In genomic region chr2:11493282-11493681, GRCh38 we compare ENCODE assay signal across 21 cellular contexts.
"Had no signal": no experiment of that assay in that cellular context is flagged by ENCODE, and none has a peak within 500 bp of the region (broad histone marks: within the 10 kb centered on the region; RNA-seq: fewer than 3 reads in every experiment).

No MANE protein-coding gene starts in this region.

- H3K4me3 Mint-ChIP-seq: dendritic cell treated with granulocyte-macrophage colony-stimulating factor and Interleukin-4, amounts not matched to agents 40 ng/mL and 50 ng/mL, for 4 days; effector memory CD8-positive, alpha-beta T cell; mesothelial cell of epicardium had no signal

- H3K4me1 ChIP-seq: colonic mucosa, esophagus squamous epithelium, left lung, lower lobe of right lung had no signal

- H3K36me3 ChIP-seq: colonic mucosa, esophagus squamous epithelium, gastrocnemius medialis, heart right ventricle, left lung, lower lobe of right lung had no signal

- H3K27ac Mint-ChIP-seq: dendritic cell treated with granulocyte-macrophage colony-stimulating factor and Interleukin-4, amounts not matched to agents 40 ng/mL and 50 ng/mL, for 4 days; effector memory CD8-positive, alpha-beta T cell; mesothelial cell of epicardium had no signal

- H3K27ac ChIP-seq: colonic mucosa, epithelial cell of prostate, esophagus squamous epithelium, gastrocnemius medialis, heart right ventricle, left lung, lower lobe of right lung had no signal

- H3K9me3 Mint-ChIP-seq: dendritic cell treated with granulocyte-macrophage colony-stimulating factor and Interleukin-4, amounts not matched to agents 40 ng/mL and 50 ng/mL, for 4 days; effector memory CD8-positive, alpha-beta T cell had no signal

- DNase-seq: colonic mucosa; cortex of kidney; effector CD8-positive, alpha-beta T cell; effector memory CD8-positive, alpha-beta T cell; erythroblast; esophagus squamous epithelium; foreskin fibroblast; foreskin melanocyte; gastrocnemius medialis; glutamatergic neuron; heart right ventricle; hippocampal formation; left cardiac atrium; left lung; left ventricle myocardium superior; lower lobe of right lung; mesenchymal stem cell; mucosa of descending colon had no signal

- H3K36me3 Mint-ChIP-seq: mesothelial cell of epicardium had no signal

- H3K4me3 ChIP-seq: colonic mucosa, esophagus squamous epithelium, gastrocnemius medialis, heart right ventricle, left lung, lower lobe of right lung, mucosa of descending colon had no signal

- H3K9me3 ChIP-seq: colonic mucosa, esophagus squamous epithelium, gastrocnemius medialis, lower lobe of right lung, mucosa of descending colon had no signal
